ENCODE assay signal across 18 cellular contexts in the genomic region with DNA sequence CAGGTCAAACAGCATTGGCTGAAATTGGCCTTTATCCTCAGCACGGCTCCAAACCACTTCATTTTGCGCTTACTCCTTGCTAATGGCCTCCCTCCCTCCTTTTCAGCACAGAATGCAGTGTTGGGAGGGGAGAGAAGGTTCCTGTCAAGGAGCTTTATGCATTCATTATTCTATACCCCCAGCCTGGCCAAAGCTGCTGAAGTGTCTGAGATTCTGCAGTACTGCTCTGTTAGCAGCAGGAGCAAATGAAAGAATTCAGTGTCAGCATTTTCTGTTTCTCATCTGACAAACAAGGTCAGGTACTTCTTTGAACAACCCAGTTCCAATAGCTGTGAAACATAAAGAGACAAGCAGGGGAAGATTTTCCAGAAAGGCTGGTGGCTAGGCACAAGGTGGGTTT.
DNase-seq lines count a peak whose midpoint lies in the region; ATAC-seq and TF ChIP-seq lines count a peak whose summit lies in the region.
"Had no signal": no experiment of that assay in that cellular context is flagged by ENCODE, and none has a peak within 500 bp of the region (broad histone marks: within the 10 kb centered on the region; RNA-seq: fewer than 3 reads in every experiment).

No MANE protein-coding gene starts in this region.

- H3K36me3 Mint-ChIP-seq in WTC11, result 0 out of 2 replicates have a peak, but pooled peaks cover 4% of the 10 kb centered on the region
- H3K36me3 Mint-ChIP-seq in activated CD4-positive, alpha-beta T cell treated with anti-CD3 and anti-CD28 coated beads, Interleukin-2, amount 10 ng/mL, durations not matched to agents 7 days and 5 days (ENCODE audit: low read depth), result no peaks in the 10 kb centered on the region

- H3K27ac ChIP-seq in right lobe of liver, result no peak overlapping the region
- H3K27ac ChIP-seq: neutrophil, thoracic aorta had no signal

- H3K9me3 ChIP-seq in right lobe of liver, result no peaks in the 10 kb centered on the region
- H3K9me3 ChIP-seq: neutrophil, thoracic aorta had no signal

- POLR2A ChIA-PET in WTC11 (lab: Charles Lee), result no interaction called here
- POLR2A ChIA-PET in activated CD4-positive, alpha-beta T cell treated with anti-CD3 and anti-CD28 coated beads, Interleukin-2, amount 10 ng/mL, durations not matched to agents 7 days and 5 days (lab: Charles Lee), result no interaction called here

- no peaks in the 10 kb centered on the region for H3K4me1 ChIP-seq in right lobe of liver

- 22% methylated on average over 2 of the region's 2 CpGs for WGBS in right lobe of liver (ENCODE audit: insufficient coverage, low coverage, low lambda C conversion rate, missing lambda C conversion rate)

- peaks cover 18% of the 10 kb centered on the region for H3K9me3 Mint-ChIP-seq in WTC11
- no peaks in the 10 kb centered on the region for H3K9me3 Mint-ChIP-seq in activated CD4-positive, alpha-beta T cell treated with anti-CD3 and anti-CD28 coated beads, Interleukin-2, amount 10 ng/mL, durations not matched to agents 7 days and 5 days

- CTCF ChIA-PET in WTC11 (lab: Charles Lee), result interaction anchor here (1.0 to 1.4 kb wide), 2 partner anchors 135 to 220 kb away, joined by 8 to 9 read pairs; no protein-coding TSS in a partner anchor
- CTCF ChIA-PET in activated CD4-positive, alpha-beta T cell treated with anti-CD3 and anti-CD28 coated beads, Interleukin-2, amount 10 ng/mL, durations not matched to agents 7 days and 5 days (lab: Charles Lee), result no interaction called here

- peaks cover 17% of the 10 kb centered on the region for H3K4me1 Mint-ChIP-seq in WTC11
- H3K4me1 Mint-ChIP-seq in activated CD4-positive, alpha-beta T cell treated with anti-CD3 and anti-CD28 coated beads, Interleukin-2, amount 10 ng/mL, durations not matched to agents 7 days and 5 days, result no peaks in the 10 kb centered on the region

- H3K27ac Mint-ChIP-seq in WTC11, result no peak overlapping the region
- no peak overlapping the region for H3K27ac Mint-ChIP-seq in activated CD4-positive, alpha-beta T cell treated with anti-CD3 and anti-CD28 coated beads, Interleukin-2, amount 10 ng/mL, durations not matched to agents 7 days and 5 days
- H3K27ac Mint-ChIP-seq: activated naive CD4-positive, alpha-beta T cell treated with anti-CD3 and anti-CD28 coated beads, Interleukin-2, amount 50 U/mL, for 72 hours had no signal

- ATAC-seq in WTC11 (peak; percentile 95), right lobe of liver (peak; percentile 52 to 65 (median 62)), HG02571 (IDR thresholded peaks at IDR 0.05; ENCODE audit: unreplicated experiment) (no peak), GM18505 (IDR thresholded peaks at IDR 0.05; ENCODE audit: unreplicated experiment) (no peak)
- ATAC-seq: activated naive CD4-positive, alpha-beta T cell treated with anti-CD3 and anti-CD28 coated beads, Interleukin-2, amount 50 U/mL, for 72 hours; left ventricle myocardium superior had no signal

- DNase-seq in DMS79 (lab: John Stamatoyannopoulos, UW) (peak; percentile 67), NAMALWA (ENCODE audit: low spot score) (peak; percentile 9), WTC11 (ENCODE audit: low spot score) (no peak), right lobe of liver (no peak)
- no peak for DNase-seq in activated CD4-positive, alpha-beta T cell treated with anti-CD3 and anti-CD28 coated beads, Interleukin-2, amount 10 ng/mL, durations not matched to agents 7 days and 5 days
- no peak for DNase-seq in activated naive CD4-positive, alpha-beta T cell (lab: John Stamatoyannopoulos, UW)
- DNase-seq: activated CD8-positive, alpha-beta memory T cell treated with anti-CD3 and anti-CD28 coated beads, Interleukin-2, amount 50 U/mL, for 48 hours; cerebellar nuclear complex; erythroblast; head of caudate nucleus; left ventricle myocardium superior; NCI-H1694; stimulated activated CD4-positive, alpha-beta T cell treated with anti-CD3 and anti-CD28 coated beads, Interleukin-15, amount 100 ng/mL, for 24 hours had no signal

- H3K4me3 ChIP-seq in right lobe of liver, result no peak overlapping the region
- H3K4me3 ChIP-seq: thoracic aorta had no signal

- no peaks in the 10 kb centered on the region for H3K36me3 ChIP-seq in right lobe of liver
- H3K36me3 ChIP-seq: neutrophil, thoracic aorta had no signal

- H3K4me3 Mint-ChIP-seq in WTC11, result no peak overlapping the region
- no peak overlapping the region for H3K4me3 Mint-ChIP-seq in activated CD4-positive, alpha-beta T cell treated with anti-CD3 and anti-CD28 coated beads, Interleukin-2, amount 10 ng/mL, durations not matched to agents 7 days and 5 days

- H3K27me3 Mint-ChIP-seq in WTC11 (ENCODE audit: low read depth), result no peaks in the 10 kb centered on the region
- H3K27me3 Mint-ChIP-seq in activated CD4-positive, alpha-beta T cell treated with anti-CD3 and anti-CD28 coated beads, Interleukin-2, amount 10 ng/mL, durations not matched to agents 7 days and 5 days, result peaks cover 36% of the 10 kb centered on the region

- TF ChIP-seq POLR2A in right lobe of liver (IDR thresholded peaks at IDR 0.05), result no peak
- no peak for TF ChIP-seq POLR2A in GM18505 (IDR thresholded peaks at IDR 0.05; ENCODE audit: borderline replicate concordance, extremely low read depth, insufficient read depth, insufficient read length)

- H3K27me3 ChIP-seq in right lobe of liver, result no peaks in the 10 kb centered on the region

- no peak for TF ChIP-seq CTCF in WTC11 (IDR thresholded peaks at IDR 0.05)
- no peak for TF ChIP-seq CTCF in right lobe of liver (IDR thresholded peaks at IDR 0.05)

- intact Hi-C loops in right lobe of liver (cut with DNase I), result no loop called here

TF ChIP-seq in WTC11, 78 proteins besides CTCF, POLR2A, EP300 and RAD21:
- TF ChIP-seq, protein P1, sequence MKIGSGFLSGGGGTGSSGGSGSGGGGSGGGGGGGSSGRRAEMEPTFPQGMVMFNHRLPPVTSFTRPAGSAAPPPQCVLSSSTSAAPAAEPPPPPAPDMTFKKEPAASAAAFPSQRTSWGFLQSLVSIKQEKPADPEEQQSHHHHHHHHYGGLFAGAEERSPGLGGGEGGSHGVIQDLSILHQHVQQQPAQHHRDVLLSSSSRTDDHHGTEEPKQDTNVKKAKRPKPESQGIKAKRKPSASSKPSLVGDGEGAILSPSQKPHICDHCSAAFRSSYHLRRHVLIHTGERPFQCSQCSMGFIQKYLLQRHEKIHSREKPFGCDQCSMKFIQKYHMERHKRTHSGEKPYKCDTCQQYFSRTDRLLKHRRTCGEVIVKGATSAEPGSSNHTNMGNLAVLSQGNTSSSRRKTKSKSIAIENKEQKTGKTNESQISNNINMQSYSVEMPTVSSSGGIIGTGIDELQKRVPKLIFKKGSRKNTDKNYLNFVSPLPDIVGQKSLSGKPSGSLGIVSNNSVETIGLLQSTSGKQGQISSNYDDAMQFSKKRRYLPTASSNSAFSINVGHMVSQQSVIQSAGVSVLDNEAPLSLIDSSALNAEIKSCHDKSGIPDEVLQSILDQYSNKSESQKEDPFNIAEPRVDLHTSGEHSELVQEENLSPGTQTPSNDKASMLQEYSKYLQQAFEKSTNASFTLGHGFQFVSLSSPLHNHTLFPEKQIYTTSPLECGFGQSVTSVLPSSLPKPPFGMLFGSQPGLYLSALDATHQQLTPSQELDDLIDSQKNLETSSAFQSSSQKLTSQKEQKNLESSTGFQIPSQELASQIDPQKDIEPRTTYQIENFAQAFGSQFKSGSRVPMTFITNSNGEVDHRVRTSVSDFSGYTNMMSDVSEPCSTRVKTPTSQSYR (CRISPR knock-in tag; IDR thresholded peaks at IDR 0.05), result no peak
- TF ChIP-seq FOXK1 (CRISPR knock-in tag; IDR thresholded peaks at IDR 0.05), result no peak
- TF ChIP-seq, protein P2, sequence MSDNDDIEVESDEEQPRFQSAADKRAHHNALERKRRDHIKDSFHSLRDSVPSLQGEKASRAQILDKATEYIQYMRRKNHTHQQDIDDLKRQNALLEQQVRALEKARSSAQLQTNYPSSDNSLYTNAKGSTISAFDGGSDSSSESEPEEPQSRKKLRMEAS (CRISPR knock-in tag; IDR thresholded peaks at IDR 0.05), result no peak
- no peak for TF ChIP-seq ZNF416 (CRISPR knock-in tag; IDR thresholded peaks at IDR 0.05)
- no peak for TF ChIP-seq ZBTB21 (CRISPR knock-in tag; IDR thresholded peaks at IDR 0.05; ENCODE audit: borderline replicate concordance)
- TF ChIP-seq HMGA2 (CRISPR knock-in tag; IDR thresholded peaks at IDR 0.05), result no peak
- no peak for TF ChIP-seq NR3C1 (CRISPR knock-in tag; conservative IDR thresholded peaks at IDR 0.05; ENCODE audit: low read depth)
- TF ChIP-seq, protein P3, sequence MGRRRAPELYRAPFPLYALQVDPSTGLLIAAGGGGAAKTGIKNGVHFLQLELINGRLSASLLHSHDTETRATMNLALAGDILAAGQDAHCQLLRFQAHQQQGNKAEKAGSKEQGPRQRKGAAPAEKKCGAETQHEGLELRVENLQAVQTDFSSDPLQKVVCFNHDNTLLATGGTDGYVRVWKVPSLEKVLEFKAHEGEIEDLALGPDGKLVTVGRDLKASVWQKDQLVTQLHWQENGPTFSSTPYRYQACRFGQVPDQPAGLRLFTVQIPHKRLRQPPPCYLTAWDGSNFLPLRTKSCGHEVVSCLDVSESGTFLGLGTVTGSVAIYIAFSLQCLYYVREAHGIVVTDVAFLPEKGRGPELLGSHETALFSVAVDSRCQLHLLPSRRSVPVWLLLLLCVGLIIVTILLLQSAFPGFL (CRISPR knock-in tag; IDR thresholded peaks at IDR 0.05; ENCODE audit: borderline replicate concordance), result no peak
- no peak for TF ChIP-seq CREB1 (CRISPR knock-in tag; IDR thresholded peaks at IDR 0.05)
- no peak for TF ChIP-seq ZNF317 (CRISPR knock-in tag; IDR thresholded peaks at IDR 0.05; ENCODE audit: borderline replicate concordance, low read depth)

Comparison
In these comparisons a context has a peak if more than half of its experiments do, and no peak if none do; other contexts are left out.
1. DNase-seq: peak in DMS79 (single experiment) and NAMALWA (single experiment); none in WTC11 (single experiment), right lobe of liver (0 of 3), activated CD4-positive, alpha-beta T cell treated with anti-CD3 and anti-CD28 coated beads, Interleukin-2, amount 10 ng/mL, durations not matched to agents 7 days and 5 days (single experiment) and activated naive CD4-positive, alpha-beta T cell (0 of 4).
2. ATAC-seq: peak in WTC11 (single experiment) and right lobe of liver (4 of 4); none in HG02571 (single experiment) and GM18505 (single experiment).